ENCODE assay signal across 8 cellular contexts in the genomic region with DNA sequence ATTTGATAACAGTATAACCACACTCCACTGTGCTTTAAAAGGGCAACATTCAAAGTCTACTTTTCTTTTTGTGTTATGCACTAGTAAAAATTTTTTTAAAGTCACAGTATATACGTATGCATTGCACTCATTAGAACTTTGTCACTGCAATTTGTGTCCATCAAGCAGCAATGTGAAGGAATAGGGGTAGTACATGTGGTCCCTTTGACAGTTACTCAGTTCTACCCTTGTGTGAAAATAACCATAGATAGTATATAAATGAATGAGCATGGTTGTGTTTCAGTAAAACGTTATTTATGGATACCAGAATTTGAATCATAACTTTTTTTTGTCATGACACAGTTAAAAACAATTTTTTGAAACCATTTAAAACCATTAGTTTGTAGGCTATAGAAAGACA.
"Had no signal": no experiment of that assay in that cellular context is flagged by ENCODE, and none has a peak within 500 bp of the region (broad histone marks: within the 10 kb centered on the region; RNA-seq: fewer than 3 reads in every experiment).

No MANE protein-coding gene starts in this region.

- DNase-seq: activated CD4-positive, alpha-beta T cell treated with anti-CD3 and anti-CD28 coated beads, Interleukin-2, amount 50 U/mL, for 48 hours; activated effector memory CD4-positive, alpha-beta T cell treated with anti-CD3 and anti-CD28 coated beads, Interleukin-2, amount 50 U/mL, for 16 hours; stimulated activated CD4-positive, alpha-beta T cell treated with anti-CD3 and anti-CD28 coated beads, Interleukin-12 subunit alpha, Interleukin-12 subunit beta, amount 100 ng/mL, for 4 hours; transverse colon had no signal

- ATAC-seq: left lobe of liver had no signal

- H3K36me3 ChIP-seq: esophagus muscularis mucosa, transverse colon, vagina had no signal

- H3K9me3 ChIP-seq: vagina had no signal

- H3K4me2 ChIP-seq: hepatocyte had no signal

- H3K4me3 ChIP-seq: esophagus muscularis mucosa, hepatocyte, transverse colon, vagina had no signal

- H3K27me3 ChIP-seq: esophagus muscularis mucosa, hepatocyte, transverse colon, vagina had no signal

- H3K27ac ChIP-seq: esophagus muscularis mucosa, hepatocyte, transverse colon, vagina had no signal
